11 cellular contexts compared by ENCODE assay signal in genomic region chr4:105808459-105809041, GRCh38.
A peak's percentile ranks its signal among the peaks of the same experiment; 100 is the strongest.
DNase-seq lines count a peak whose midpoint lies in the region; FAIRE-seq and TF ChIP-seq lines count a peak whose summit lies in the region.
"Had no signal": no experiment of that assay in that cellular context is flagged by ENCODE, and none has a peak within 500 bp of the region (broad histone marks: within the 10 kb centered on the region; RNA-seq: fewer than 3 reads in every experiment).

No MANE protein-coding gene starts in this region.

- H3K4me3 ChIP-seq in skeletal muscle satellite cell (ENCODE audit: low read length) = peak overlapping the region; percentile 50

- peak overlapping the region; percentile 1 for H3K4me3 Mint-ChIP-seq in activated T-helper 2 cell treated with anti-CD3 and anti-CD28 coated beads, Interferon-gamma antibody, Interleukin-2, Interleukin-4, amounts not matched to agents 10 μg/mL and 5 μg/mL and 100 μg/mL, durations not matched to agents 14 hours and 24 hours and 36 hours (ENCODE audit: low read depth)
- H3K4me3 Mint-ChIP-seq in activated naive CD8-positive, alpha-beta T cell treated with anti-CD3 and anti-CD28 coated beads for 36 hours = no peak overlapping the region
- H3K4me3 Mint-ChIP-seq in activated CD4-positive, alpha-beta memory T cell treated with anti-CD3 and anti-CD28 coated beads, Interleukin-2, amount 10 ng/mL, durations not matched to agents 7 days and 5 days = no peak overlapping the region
- H3K4me3 Mint-ChIP-seq: activated CD4-positive, alpha-beta T cell treated with anti-CD3 and anti-CD28 coated beads, Interleukin-2, amount 10 ng/mL, durations not matched to agents 24 days and 14 days; central memory CD8-positive, alpha-beta T cell had no signal

- H3K9ac ChIP-seq in skeletal muscle satellite cell (ENCODE audit: low read depth, low read length) = peak overlapping the region; percentile 58

- no peak for TF ChIP-seq POLR2A in GM12891 (IDR thresholded peaks at IDR 0.05; ENCODE audit: low read depth, low read length)

- no peak overlapping the region for H3K27ac Mint-ChIP-seq in activated T-helper 2 cell treated with anti-CD3 and anti-CD28 coated beads, Interferon-gamma antibody, Interleukin-2, Interleukin-4, amounts not matched to agents 10 μg/mL and 5 μg/mL and 100 μg/mL, durations not matched to agents 14 hours and 24 hours and 36 hours
- H3K27ac Mint-ChIP-seq in activated naive CD8-positive, alpha-beta T cell treated with anti-CD3 and anti-CD28 coated beads for 36 hours = no peak overlapping the region
- H3K27ac Mint-ChIP-seq in activated CD4-positive, alpha-beta memory T cell treated with anti-CD3 and anti-CD28 coated beads, Interleukin-2, amount 10 ng/mL, durations not matched to agents 7 days and 5 days = no peak overlapping the region
- H3K27ac Mint-ChIP-seq: activated CD4-positive, alpha-beta T cell treated with anti-CD3 and anti-CD28 coated beads, Interleukin-2, amount 10 ng/mL, durations not matched to agents 24 days and 14 days had no signal

- no peaks in the 10 kb centered on the region for H3K36me3 Mint-ChIP-seq in activated T-helper 2 cell treated with anti-CD3 and anti-CD28 coated beads, Interferon-gamma antibody, Interleukin-2, Interleukin-4, amounts not matched to agents 10 μg/mL and 5 μg/mL and 100 μg/mL, durations not matched to agents 14 hours and 24 hours and 36 hours (ENCODE audit: low read depth)
- peaks cover 8% of the 10 kb centered on the region for H3K36me3 Mint-ChIP-seq in activated naive CD8-positive, alpha-beta T cell treated with anti-CD3 and anti-CD28 coated beads for 36 hours
- no peaks in the 10 kb centered on the region for H3K36me3 Mint-ChIP-seq in activated CD4-positive, alpha-beta memory T cell treated with anti-CD3 and anti-CD28 coated beads, Interleukin-2, amount 10 ng/mL, durations not matched to agents 7 days and 5 days (ENCODE audit: low read depth)

- peaks cover 22% of the 10 kb centered on the region for H3K4me1 ChIP-seq in skeletal muscle satellite cell (ENCODE audit: control insufficient read depth, insufficient read depth, low read length)

- no peaks in the 10 kb centered on the region for H3K9me3 ChIP-seq in skeletal muscle satellite cell (replicated peaks; ENCODE audit: low read length)

- H3K27me3 ChIP-seq in skeletal muscle satellite cell (ENCODE audit: control insufficient read depth, insufficient read depth, low read length) = no peaks in the 10 kb centered on the region

- no peaks in the 10 kb centered on the region for H3K36me3 ChIP-seq in skeletal muscle satellite cell (ENCODE audit: insufficient read depth, low read length)

- CTCF ChIA-PET in activated CD4-positive, alpha-beta memory T cell treated with anti-CD3 and anti-CD28 coated beads, Interleukin-2, amount 10 ng/mL, durations not matched to agents 7 days and 5 days (lab: Charles Lee) = no interaction called here

- POLR2A ChIA-PET in activated CD4-positive, alpha-beta memory T cell treated with anti-CD3 and anti-CD28 coated beads, Interleukin-2, amount 10 ng/mL, durations not matched to agents 7 days and 5 days (lab: Charles Lee) = no interaction called here

- FAIRE-seq in GM12891 (lab: Jason Lieb, UNC) = peak; percentile 41

- DNase-seq in GM12891 (ENCODE audit: insufficient read length, low spot score) = no peak
- DNase-seq in activated T-helper 2 cell treated with anti-CD3 and anti-CD28 coated beads, Interferon-gamma antibody, Interleukin-2, Interleukin-4, amounts not matched to agents 10 μg/mL and 5 μg/mL and 100 μg/mL, durations not matched to agents 14 hours and 24 hours and 36 hours (ENCODE audit: low spot score) = no peak
- DNase-seq in foreskin melanocyte = peak; percentile 48
- DNase-seq in activated CD4-positive, CD25-positive, alpha-beta regulatory T cell (lab: John Stamatoyannopoulos, UW) = no peak
- no peak for DNase-seq in activated naive CD8-positive, alpha-beta T cell treated with anti-CD3 and anti-CD28 coated beads for 36 hours
- no peak for DNase-seq in activated CD4-positive, alpha-beta memory T cell treated with anti-CD3 and anti-CD28 coated beads, Interleukin-2, amount 10 ng/mL, durations not matched to agents 7 days and 5 days
- no peak for DNase-seq in DMS53 treated with DMSO at 0.1 percent for 48 hours (lab: John Stamatoyannopoulos, UW; ENCODE audit: unreplicated experiment)
- DNase-seq: activated CD4-positive, alpha-beta T cell treated with anti-CD3 and anti-CD28 coated beads, Interleukin-2, amount 10 ng/mL, durations not matched to agents 24 days and 14 days; OCI-M1 had no signal

- H3K4me2 ChIP-seq in skeletal muscle satellite cell (ENCODE audit: low read length) = peak overlapping the region; percentile 73

- intact Hi-C loops in activated T-helper 2 cell treated with anti-CD3 and anti-CD28 coated beads, Interferon-gamma antibody, Interleukin-2, Interleukin-4, amounts not matched to agents 10 μg/mL and 5 μg/mL and 100 μg/mL, durations not matched to agents 14 hours and 24 hours and 36 hours (cut with micrococcal nuclease) = no loop called here

- H3K9me3 Mint-ChIP-seq in activated T-helper 2 cell treated with anti-CD3 and anti-CD28 coated beads, Interferon-gamma antibody, Interleukin-2, Interleukin-4, amounts not matched to agents 10 μg/mL and 5 μg/mL and 100 μg/mL, durations not matched to agents 14 hours and 24 hours and 36 hours = no peaks in the 10 kb centered on the region
- no peaks in the 10 kb centered on the region for H3K9me3 Mint-ChIP-seq in activated naive CD8-positive, alpha-beta T cell treated with anti-CD3 and anti-CD28 coated beads for 36 hours
- H3K9me3 Mint-ChIP-seq in activated CD4-positive, alpha-beta memory T cell treated with anti-CD3 and anti-CD28 coated beads, Interleukin-2, amount 10 ng/mL, durations not matched to agents 7 days and 5 days = no peaks in the 10 kb centered on the region
- H3K9me3 Mint-ChIP-seq: activated CD4-positive, alpha-beta T cell treated with anti-CD3 and anti-CD28 coated beads, Interleukin-2, amount 10 ng/mL, durations not matched to agents 24 days and 14 days; central memory CD8-positive, alpha-beta T cell had no signal

- no peaks in the 10 kb centered on the region for H3K27me3 Mint-ChIP-seq in activated T-helper 2 cell treated with anti-CD3 and anti-CD28 coated beads, Interferon-gamma antibody, Interleukin-2, Interleukin-4, amounts not matched to agents 10 μg/mL and 5 μg/mL and 100 μg/mL, durations not matched to agents 14 hours and 24 hours and 36 hours (ENCODE audit: low read depth)
- no peaks in the 10 kb centered on the region for H3K27me3 Mint-ChIP-seq in activated naive CD8-positive, alpha-beta T cell treated with anti-CD3 and anti-CD28 coated beads for 36 hours
- H3K27me3 Mint-ChIP-seq in activated CD4-positive, alpha-beta memory T cell treated with anti-CD3 and anti-CD28 coated beads, Interleukin-2, amount 10 ng/mL, durations not matched to agents 7 days and 5 days = no peaks in the 10 kb centered on the region
- H3K27me3 Mint-ChIP-seq: activated CD4-positive, alpha-beta T cell treated with anti-CD3 and anti-CD28 coated beads, Interleukin-2, amount 10 ng/mL, durations not matched to agents 24 days and 14 days; central memory CD8-positive, alpha-beta T cell had no signal

- H3K4me1 Mint-ChIP-seq in activated T-helper 2 cell treated with anti-CD3 and anti-CD28 coated beads, Interferon-gamma antibody, Interleukin-2, Interleukin-4, amounts not matched to agents 10 μg/mL and 5 μg/mL and 100 μg/mL, durations not matched to agents 14 hours and 24 hours and 36 hours (ENCODE audit: low read depth) = peaks cover 25% of the 10 kb centered on the region
- H3K4me1 Mint-ChIP-seq in activated naive CD8-positive, alpha-beta T cell treated with anti-CD3 and anti-CD28 coated beads for 36 hours = peaks cover 2% of the 10 kb centered on the region
- peaks cover 12% of the 10 kb centered on the region for H3K4me1 Mint-ChIP-seq in activated CD4-positive, alpha-beta memory T cell treated with anti-CD3 and anti-CD28 coated beads, Interleukin-2, amount 10 ng/mL, durations not matched to agents 7 days and 5 days

TF ChIP-seq in GM12891, 5 proteins besides CTCF, POLR2A, EP300 and RAD21:
- TF ChIP-seq PAX5 (IDR thresholded peaks at IDR 0.05; ENCODE audit: insufficient read depth, low read length, severe bottlenecking) = no peak
- TF ChIP-seq TAF1 (IDR thresholded peaks at IDR 0.05; ENCODE audit: low read depth, low read length) = no peak
- no peak for TF ChIP-seq POLR2AphosphoS5 (IDR thresholded peaks at IDR 0.05; ENCODE audit: low read depth, low read length)
- no peak for TF ChIP-seq SPI1 (IDR thresholded peaks at IDR 0.05; ENCODE audit: low read depth, low read length)
